Comparison of ENCODE assay signal across 26 cellular contexts in the genomic region with DNA sequence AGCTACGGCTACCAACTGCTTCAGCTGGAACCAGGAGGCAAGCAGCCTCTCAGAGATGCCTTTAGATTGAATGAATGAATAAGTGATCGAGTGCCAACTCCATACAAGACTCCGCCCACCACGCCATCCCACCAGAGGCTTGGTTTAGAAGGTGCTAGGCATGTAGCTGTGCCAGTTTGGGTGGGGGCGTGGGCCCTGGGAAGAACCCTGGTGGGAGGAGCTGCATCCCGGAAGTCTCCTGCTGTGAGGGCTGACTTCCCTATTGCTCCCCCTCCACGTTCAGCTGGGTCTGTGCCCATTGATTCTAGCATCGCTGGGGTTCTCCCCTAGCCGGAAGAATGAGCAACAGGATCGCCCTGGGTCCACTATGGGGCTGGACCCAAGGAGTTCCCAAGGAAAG. TPM values are rescaled to one million over a fixed set of nuclear protein-coding genes. Genes with fewer than 3 reads are reported as not detected.
A peak's percentile ranks its signal among the peaks of the same experiment; 100 is the strongest.
DNase-seq lines count a peak whose midpoint lies in the region; ATAC-seq, FAIRE-seq and TF ChIP-seq lines count a peak whose summit lies in the region.
"Had no signal": no experiment of that assay in that cellular context is flagged by ENCODE, and none has a peak within 500 bp of the region (broad histone marks: within the 10 kb centered on the region; RNA-seq: fewer than 3 reads in every experiment).

No MANE protein-coding gene starts in this region.

- no peak for TF ChIP-seq EP300 in K562 (IDR thresholded peaks at IDR 0.05; ENCODE audit: low read length)

- peak overlapping the region in 1 of 11 experiments; percentile 9; a peak in 1 of 22 replicates for H3K9ac ChIP-seq in BLaER1 treated with 17β-estradiol and CSF1 and Interleukin-3, amounts not matched to agents 10 nM and 100 nM
- H3K9ac ChIP-seq in K562 (ENCODE audit: insufficient read depth in 1 of 2, low read depth in 2 of 2, low read length in 2 of 2) = peak overlapping the region in 1 of 2 experiments; percentile 71; a peak in 1 of 4 replicates

- DNase-seq in M059J (ENCODE audit: low read depth) (peak; percentile 21), K562 (ENCODE audit: extremely low read depth in 1 of 4, low spot score in 3 of 4) (peak in 2 of 4 experiments; percentile 60 to 64), mucosa of descending colon (peak; percentile 70 to 86 (median 82)), GM19239 (ENCODE audit: insufficient read length, low spot score) (no peak), NOMO-1 treated with DMSO at 0.1 percent for 48 hours (lab: John Stamatoyannopoulos, UW; ENCODE audit: unreplicated experiment) (no peak), osteoblast (ENCODE audit: insufficient read length, low spot score, missing footprints) (no peak)
- DNase-seq: ACHN; activated B cell treated with CpG ODN at 0.5 μM for 24 hours; activated CD4-positive, alpha-beta T cell treated with anti-CD3 and anti-CD28 coated beads, Interleukin-2, amount 50 U/mL, for 48 hours; activated CD8-positive, alpha-beta memory T cell treated with anti-CD3 and anti-CD28 coated beads, Interleukin-2, amount 50 U/mL, for 4 hours; activated naive CD4-positive, alpha-beta T cell treated with anti-CD3 and anti-CD28 coated beads, Interleukin-2, amount 50 U/mL, for 16 hours; dermis blood vessel endothelial cell; KG1; mammary epithelial cell; MV-4-11; NCI-H1930; NCI-H2227 treated with DMSO at 0.1 percent for 48 hours; NCI-H774; OCI-M1; stimulated activated CD4-positive, alpha-beta T cell treated with anti-CD3 and anti-CD28 coated beads, Interleukin-2, amount 100 ng/mL, for 24 hours had no signal

- CTCF ChIA-PET in K562 (lab: Yijun Ruan, JAX; ENCODE audit: low intra/inter-chr PET ratio) = no interaction called here

- FAIRE-seq in K562 (lab: Jason Lieb, UNC) (no peak), GM19239 (lab: Jason Lieb, UNC) (no peak)
- FAIRE-seq: urothelium cell line had no signal

- no peak for TF ChIP-seq RAD21 in K562 (CRISPR knock-in tag; conservative IDR thresholded peaks at IDR 0.05 in 1 of 2, IDR thresholded peaks at IDR 0.05 in 1 of 2)

- H3K36me3 ChIP-seq in BLaER1 treated with 17β-estradiol and CSF1 and Interleukin-3, amounts not matched to agents 10 nM and 100 nM = no peaks in the 10 kb centered on the region
- H3K36me3 ChIP-seq in K562 (ENCODE audit: control insufficient read depth, insufficient read depth, low read length) (peaks cover 15% of the 10 kb centered on the region; the same call in 1 of the 3 replicates), mucosa of descending colon (ENCODE audit: low read depth) (no peaks in the 10 kb centered on the region), osteoblast (ENCODE audit: insufficient read depth, low read length) (no peaks in the 10 kb centered on the region)
- H3K36me3 ChIP-seq: suprapubic skin had no signal

- no peaks in the 10 kb centered on the region for H3K27me3 ChIP-seq in BLaER1 treated with 17β-estradiol and CSF1 and Interleukin-3, amounts not matched to agents 10 nM and 100 nM
- no peaks in the 10 kb centered on the region for H3K27me3 ChIP-seq in K562 (ENCODE audit: control insufficient read depth in 2 of 2, insufficient read depth in 2 of 2, low read length in 2 of 2)
- H3K27me3 ChIP-seq in osteoblast (ENCODE audit: insufficient read depth, low read length) = no peaks in the 10 kb centered on the region

- peak overlapping the region; percentile 29 to 87 (median 50) for H3K4me2 ChIP-seq in BLaER1 treated with 17β-estradiol and CSF1 and Interleukin-3, amounts not matched to agents 10 nM and 100 nM
- H3K4me2 ChIP-seq in K562 (ENCODE audit: insufficient read depth, low read length) (no peak overlapping the region), osteoblast (ENCODE audit: insufficient read depth, low read length) (no peak overlapping the region)
- H3K4me2 ChIP-seq: smooth muscle cell had no signal

- intact Hi-C loops in K562 (cut with micrococcal nuclease) (no loop called here), mucosa of descending colon (cut with DNase I, micrococcal nuclease) (no loop called here)

- no peak overlapping the region for H3K4me3 ChIP-seq in BLaER1 treated with 17β-estradiol and CSF1 and Interleukin-3, amounts not matched to agents 10 nM and 100 nM
- H3K4me3 ChIP-seq in K562 = no peak overlapping the region
- H3K4me3 ChIP-seq in mucosa of descending colon = no peak overlapping the region
- H3K4me3 ChIP-seq in osteoblast (ENCODE audit: insufficient read depth, low read length) = no peak overlapping the region
- H3K4me3 ChIP-seq: smooth muscle cell, suprapubic skin had no signal

- no peaks in the 10 kb centered on the region; a peak in 1 of 22 replicates for H4K20me1 ChIP-seq in BLaER1 treated with 17β-estradiol and CSF1 and Interleukin-3, amounts not matched to agents 10 nM and 100 nM
- H4K20me1 ChIP-seq in K562 (replicated peaks; ENCODE audit: control insufficient read depth, insufficient read depth, low read length) = no peaks in the 10 kb centered on the region
- no peaks in the 10 kb centered on the region for H4K20me1 ChIP-seq in osteoblast (ENCODE audit: insufficient read depth, low read length)

- H3K9me3 ChIP-seq in BLaER1 treated with 17β-estradiol and CSF1 and Interleukin-3, amounts not matched to agents 10 nM and 100 nM (replicated peaks in 1 of 11) = no peaks in the 10 kb centered on the region
- H3K9me3 ChIP-seq in K562 (replicated peaks; ENCODE audit: control insufficient read depth, insufficient read depth, low read depth, low read length) (no peaks in the 10 kb centered on the region), mucosa of descending colon (no peaks in the 10 kb centered on the region), osteoblast (ENCODE audit: low read depth, low read length) (no peaks in the 10 kb centered on the region)
- H3K9me3 ChIP-seq: suprapubic skin had no signal

- H3K79me2 ChIP-seq in K562 (ENCODE audit: control insufficient read depth, insufficient read depth, low read length) (no peaks in the 10 kb centered on the region), osteoblast (ENCODE audit: insufficient read depth, low read length) (no peaks in the 10 kb centered on the region)

- TF ChIP-seq POLR2A in K562 (conservative IDR thresholded peaks at IDR 0.05) = no peak

- POLR2A ChIA-PET in K562 (lab: Yijun Ruan, JAX) = no interaction called here

- ATAC-seq in K562 (no peak), mucosa of descending colon (peak; percentile 71), GM21529 (IDR thresholded peaks at IDR 0.05; ENCODE audit: unreplicated experiment) (no peak)

- no TSS peak for BruUV-seq in K562 (replicated peaks; lab: Mats Ljungman, UMichigan)

- in situ Hi-C loops in K562 (cut with MboI) = no loop called here

- no peak overlapping the region for H2AFZ ChIP-seq in K562 (ENCODE audit: low read depth, low read length)
- no peak overlapping the region for H2AFZ ChIP-seq in osteoblast (ENCODE audit: low read length)

- no peak for TF ChIP-seq CTCF in K562 (IDR thresholded peaks at IDR 0.05 in 2 of 3, conservative IDR thresholded peaks at IDR 0.05 in 1 of 3; ENCODE audit: insufficient read depth in 2 of 3, low read depth in 1 of 3, low read length in 3 of 3)
- TF ChIP-seq CTCF in mucosa of descending colon (IDR thresholded peaks at IDR 0.05) = no peak
- TF ChIP-seq CTCF in osteoblast (IDR thresholded peaks at IDR 0.05; ENCODE audit: extremely low read depth, low read depth, low read length) = no peak

- H3K27ac ChIP-seq in BLaER1 treated with 17β-estradiol and CSF1 and Interleukin-3, amounts not matched to agents 10 nM and 100 nM = peak overlapping the region in 9 of 11 experiments; percentile 13 to 66 (median 50); a peak in 16 of 22 replicates
- H3K27ac ChIP-seq in K562 (ENCODE audit: extremely low read depth, low read depth, low read length) (no peak overlapping the region), osteoblast (ENCODE audit: low read depth, low read length) (no peak overlapping the region)
- H3K27ac ChIP-seq: suprapubic skin had no signal

- H3K4me1 ChIP-seq in BLaER1 treated with 17β-estradiol and CSF1 and Interleukin-3, amounts not matched to agents 10 nM and 100 nM = peaks cover 43 to 71% (median 68%) of the 10 kb centered on the region in 10 experiments
- H3K4me1 ChIP-seq in K562 (replicated peaks in 1 of 2; ENCODE audit: control insufficient read depth in 2 of 2, insufficient read depth in 2 of 2, low read length in 2 of 2) (peaks cover 22 to 51% of the 10 kb centered on the region in 2 experiments), mucosa of descending colon (ENCODE audit: low read depth) (peaks cover 32% of the 10 kb centered on the region), osteoblast (ENCODE audit: insufficient read depth, low read length) (peaks cover 13% of the 10 kb centered on the region)

- H3K9me1 ChIP-seq in K562 (ENCODE audit: control insufficient read depth, insufficient read depth, low read length) = no peaks in the 10 kb centered on the region

- WGBS in K562 (ENCODE audit: insufficient coverage, low coverage, missing lambda C conversion rate) = 41% methylated on average over 9 of the region's 10 CpGs

TF ChIP-seq in K562, 482 proteins besides CTCF, POLR2A, EP300 and RAD21:
- TF ChIP-seq PCBP1 (IDR thresholded peaks at IDR 0.05; ENCODE audit: low read depth, low read length, poor library complexity, severe bottlenecking) = no peak
- TF ChIP-seq SPI1 (IDR thresholded peaks at IDR 0.05; ENCODE audit: borderline replicate concordance, low read depth, low read length) = peak; percentile 45; the same call in 1 of the 2 replicates

RNA-seq across cellular contexts. Expression of a gene that starts 20.9 kb away (rescaled TPM):
- not detected in 2 replicates for total RNA-seq in M059J (2014; rRNA removed; shearing (Covaris generic))
- total RNA-seq in K562 (2011; cell fraction: chromatin; rRNA removed; ENCODE audit: low replicate concordance) = 11.5 and 26.9 TPM in 2 replicates
- 18.7 and 19.2 TPM in 2 replicates for total RNA-seq in K562 (2011; cell fraction: nucleolus; rRNA removed)
- 24.1 and 38.6 TPM in 2 replicates for total RNA-seq in K562 (2011; cell fraction: nucleoplasm; rRNA removed)
- total RNA-seq in K562 (2014; rRNA removed) = 2.1 and 3.3 TPM in 2 replicates
- 0.65 and 0.73 TPM in 2 replicates for total RNA-seq in K562 (2014; rRNA removed; fragmentation: Illumina TruSeq; extraction: Trizol)
- total RNA-seq in K562 (2015; rRNA removed; fragmentation: Illumina TruSeq; extraction: Trizol) = 2.0 TPM in 2 replicates
- 14.3 and 14.8 TPM in 2 replicates for total RNA-seq in K562 (2021)
- 12.4 and 19.4 TPM in 2 replicates for polyA plus RNA-seq in K562 (2011; rRNA removed)
- 14.2 and 25.6 TPM in 2 replicates for polyA plus RNA-seq in K562 (2011; cell fraction: cytosol; rRNA removed)
- 10.6 and 19.2 TPM in 2 replicates for polyA plus RNA-seq in K562 (2011; cell fraction: nucleus; rRNA removed)
- polyA plus RNA-seq in K562 (2012) = 8.0 and 8.2 TPM in 2 replicates
- polyA plus RNA-seq in K562 (2014; fragmentation: Illumina TruSeq; extraction: Trizol) = 15.3 and 19.0 TPM in 2 replicates
- under 1 TPM; 0.07 to 0.08 TPM for polyA plus RNA-seq in K562 (2014; fragmentation: Nextera tagmentation; extraction: Ambion mirVana)
- polyA plus RNA-seq in K562 (2014; rRNA removed) = 8.1 and 9.3 TPM in 2 replicates
- 5.8 and 8.8 TPM in 2 replicates for polyA minus RNA-seq in K562 (2011; rRNA and poly(A)+ RNA removed)
- polyA minus RNA-seq in K562 (2011; cell fraction: cytosol; rRNA and poly(A)+ RNA removed) = 14.6 and 15.2 TPM in 2 replicates
- 3.4 and 3.8 TPM in 2 replicates for polyA minus RNA-seq in K562 (2011; cell fraction: nucleus; rRNA and poly(A)+ RNA removed)
- total RNA-seq in mucosa of descending colon = 1 to 10 TPM; 1.8 to 2.6 (median 1.9) TPM
- under 0.01 and 1.1 TPM in 2 replicates for total RNA-seq in osteoblast
- total RNA-seq: activated B cell treated with CpG ODN at 0.5 μM for 24 hours, dermis blood vessel endothelial cell, myocyte had no signal
- polyA plus RNA-seq: mammary epithelial cell had no signal

Comparison
In these comparisons a context has a peak if more than half of its experiments do, and no peak if none do; other contexts are left out.
1. H3K27ac ChIP-seq: peak in BLaER1 treated with 17β-estradiol and CSF1 and Interleukin-3, amounts not matched to agents 10 nM and 100 nM (9 of 11); none in K562 (single experiment) and osteoblast (single experiment).
2. H3K4me2 ChIP-seq: peak in BLaER1 treated with 17β-estradiol and CSF1 and Interleukin-3, amounts not matched to agents 10 nM and 100 nM (11 of 11); none in K562 (single experiment) and osteoblast (single experiment).
3. DNase-seq: peak in M059J (single experiment) and mucosa of descending colon (3 of 3); none in GM19239 (single experiment), NOMO-1 treated with DMSO at 0.1 percent for 48 hours (single experiment) and osteoblast (single experiment).